ENCODE assay signal across 8 cellular contexts in the genomic region with DNA sequence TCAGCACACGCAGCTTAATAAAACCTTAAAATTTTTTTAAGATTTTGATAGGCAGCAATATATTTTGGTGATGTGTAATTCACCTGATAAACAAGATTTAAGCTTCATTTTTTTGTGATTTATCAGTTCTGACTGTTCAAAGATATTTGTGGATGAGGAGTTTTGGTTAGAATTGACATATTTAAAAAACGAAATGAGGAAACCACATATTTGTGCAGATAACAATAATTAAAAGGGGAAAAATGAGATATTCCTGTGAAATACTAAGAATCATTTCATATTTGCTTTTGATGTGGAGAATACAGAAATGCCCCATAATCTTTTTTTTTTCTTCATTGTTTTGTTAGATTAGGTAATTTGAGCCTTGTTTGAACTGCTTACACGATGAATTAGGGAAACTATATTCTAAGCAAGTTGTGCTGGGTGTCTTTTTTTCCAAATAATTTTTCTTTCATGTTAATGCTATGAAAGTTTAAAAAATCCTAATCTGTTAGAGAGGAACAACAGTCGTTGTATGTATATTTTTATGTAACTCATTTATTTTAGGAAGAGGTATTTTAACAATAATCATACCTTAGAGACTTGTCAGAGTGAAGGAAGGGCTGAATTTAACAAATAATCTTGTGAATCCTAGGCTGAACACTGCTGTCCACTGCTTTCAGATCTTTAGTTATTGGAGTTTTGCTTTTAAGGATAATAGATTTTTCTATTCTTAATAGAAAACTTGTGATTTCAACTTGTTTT. TPM values are rescaled to one million over a fixed set of nuclear protein-coding genes. Genes with fewer than 3 reads are reported as not detected.
DNase-seq lines count a peak whose midpoint lies in the region; ATAC-seq, FAIRE-seq and TF ChIP-seq lines count a peak whose summit lies in the region.

No MANE protein-coding gene starts in this region.

- H3K27me3 ChIP-seq in tibial artery = no peaks in the 10 kb centered on the region

- no peak for TF ChIP-seq CTCF in kidney (IDR thresholded peaks at IDR 0.05; ENCODE audit: borderline replicate concordance, extremely low read depth, insufficient read depth)
- no peak for TF ChIP-seq CTCF in tibial artery (IDR thresholded peaks at IDR 0.05)

- peaks cover 6% of the 10 kb centered on the region for H3K36me3 Mint-ChIP-seq in activated T-cell treated with anti-CD3 and anti-CD28 coated beads, Interleukin-2, amount 50 U/mL, for 4 hours (ENCODE audit: insufficient read depth)
- H3K36me3 Mint-ChIP-seq in activated naive CD8-positive, alpha-beta T cell = no peaks in the 10 kb centered on the region

- no peak for ATAC-seq in activated T-cell treated with anti-CD3 and anti-CD28 coated beads, Interleukin-2, amount 50 U/mL, for 4 hours

- H3K4me1 Mint-ChIP-seq in activated T-cell treated with anti-CD3 and anti-CD28 coated beads, Interleukin-2, amount 50 U/mL, for 4 hours (ENCODE audit: low read depth) = peaks cover 48% of the 10 kb centered on the region
- H3K4me1 Mint-ChIP-seq in activated naive CD8-positive, alpha-beta T cell (ENCODE audit: low read depth) = peaks cover 61% of the 10 kb centered on the region

- peak overlapping the region; percentile 42 to 67 for H3K4me3 ChIP-seq in kidney (ENCODE audit: low read length in 2 of 2)
- H3K4me3 ChIP-seq in tibial artery = peak overlapping the region; percentile 86 to 96

- intact Hi-C loops in kidney (cut with DNase I) (no loop called here), tibial artery (cut with DNase I; ENCODE audit: low total_unique reads) (no loop called here)

- no peaks in the 10 kb centered on the region for H3K9me3 Mint-ChIP-seq in activated T-cell treated with anti-CD3 and anti-CD28 coated beads, Interleukin-2, amount 50 U/mL, for 4 hours
- H3K9me3 Mint-ChIP-seq in activated naive CD8-positive, alpha-beta T cell (ENCODE audit: low read depth) = no peaks in the 10 kb centered on the region

- FAIRE-seq in kidney (lab: Jason Lieb, UNC) = peak; percentile 44

- H3K9me3 ChIP-seq in kidney (ENCODE audit: control insufficient read depth in 1 of 2, low read length in 2 of 2) (no peaks in the 10 kb centered on the region), tibial artery (no peaks in the 10 kb centered on the region)

- in situ Hi-C loops in G401 (cut with HindIII; ENCODE audit: low sequenced_read_pairs) = no loop called here

- H3K4me3 Mint-ChIP-seq in activated T-cell treated with anti-CD3 and anti-CD28 coated beads, Interleukin-2, amount 50 U/mL, for 4 hours = peak overlapping the region; percentile 83
- peak overlapping the region; percentile 86 for H3K4me3 Mint-ChIP-seq in activated naive CD8-positive, alpha-beta T cell

- H3K36me3 ChIP-seq in kidney (ENCODE audit: control insufficient read depth in 1 of 2, insufficient read depth in 2 of 2, low read length in 2 of 2) = no peaks in the 10 kb centered on the region
- no peaks in the 10 kb centered on the region for H3K36me3 ChIP-seq in tibial artery

- H3K4me1 ChIP-seq in kidney (ENCODE audit: control insufficient read depth in 1 of 2, insufficient read depth in 1 of 2, low read depth in 1 of 2, low read length in 2 of 2) (peaks cover 6 to 14% of the 10 kb centered on the region in 2 donors), tibial artery (peaks cover 0 to 52% (median 20%) of the 10 kb centered on the region in 4 donors)

- no peak for DNase-seq in activated T-cell treated with anti-CD3 and anti-CD28 coated beads, Interleukin-2, amount 50 U/mL, for 4 hours
- DNase-seq in activated T-cell treated with anti-CD3 and anti-CD28 coated beads, Interleukin-2, amount 50 U/mL, for 48 hours = no peak
- DNase-seq in kidney = no peak
- DNase-seq in tibial artery = no peak
- DNase-seq in NCI-H2107 (lab: John Stamatoyannopoulos, UW) = no peak
- DNase-seq in G401 (ENCODE audit: low spot score) = no peak
- no peak for DNase-seq in DMS53 (lab: John Stamatoyannopoulos, UW)

- H3K27ac ChIP-seq in kidney (ENCODE audit: low read depth in 2 of 2, low read length in 2 of 2) (peak overlapping the region; percentile 7 to 19), tibial artery (peak overlapping the region; percentile 96 to 98)

- H3K27ac Mint-ChIP-seq in activated naive CD8-positive, alpha-beta T cell = peak overlapping the region; percentile 84

- no peaks in the 10 kb centered on the region for H3K27me3 Mint-ChIP-seq in activated T-cell treated with anti-CD3 and anti-CD28 coated beads, Interleukin-2, amount 50 U/mL, for 4 hours (ENCODE audit: low read depth)
- H3K27me3 Mint-ChIP-seq in activated naive CD8-positive, alpha-beta T cell = no peaks in the 10 kb centered on the region

- peak overlapping the region; percentile 49 to 70 for H3K9ac ChIP-seq in kidney (ENCODE audit: low read length in 2 of 2)

RNA-seq across cellular contexts. Expression of a gene that starts 4.0 kb away (rescaled TPM):
- total RNA-seq in activated T-cell treated with anti-CD3 and anti-CD28 coated beads, Interleukin-2, amount 50 U/mL, for 4 hours = 10 to 100 TPM; 45.6 to 46.6 (median 46.0) TPM
- 110 TPM for total RNA-seq in kidney
- polyA plus RNA-seq in kidney (ENCODE audit: insufficient read depth, low read depth, low replicate concordance) = 16.4 TPM
- total RNA-seq in G401 (2014; rRNA removed; shearing (Covaris generic)) = 15.0 and 24.3 TPM in 2 replicates
